ENCODE assay signal across 9 cellular contexts in the genomic region with DNA sequence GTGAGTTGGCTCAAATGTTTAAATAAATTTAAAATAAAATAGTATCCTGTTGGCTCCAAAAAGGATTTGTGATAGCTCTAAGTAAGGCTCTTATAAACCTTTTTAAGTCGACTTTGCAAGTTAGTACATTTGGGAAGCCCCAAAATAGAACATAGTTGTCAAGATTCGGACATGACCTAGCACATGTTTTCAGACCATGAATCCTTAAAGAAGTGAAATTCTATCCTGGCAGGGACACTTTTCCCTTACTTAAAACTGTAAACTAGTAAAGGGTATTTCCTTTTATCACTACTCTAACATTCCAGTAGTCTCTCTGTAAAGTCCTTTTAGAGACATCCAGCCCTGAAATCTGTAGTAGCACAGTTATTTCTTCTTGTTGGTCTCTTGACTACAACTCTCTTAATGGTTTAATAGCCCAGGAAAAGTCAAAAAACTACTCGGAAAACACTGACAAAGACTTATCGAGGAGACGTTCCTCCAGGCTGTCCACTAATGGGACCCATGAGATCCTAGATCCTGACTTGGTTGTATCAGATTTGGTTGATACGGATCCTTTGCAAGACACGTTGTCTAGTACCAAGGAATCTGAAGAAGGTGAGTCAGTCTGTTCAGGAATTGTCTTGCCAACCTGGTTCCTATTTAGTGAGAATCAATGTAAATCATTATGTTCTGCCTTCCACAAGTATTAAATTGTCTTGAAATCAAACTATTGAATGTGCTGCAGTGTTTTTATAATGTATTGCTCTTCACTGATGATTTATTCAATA.
A peak's percentile ranks its signal among the peaks of the same experiment; 100 is the strongest.
DNase-seq lines count a peak whose midpoint lies in the region; ATAC-seq, FAIRE-seq and TF ChIP-seq lines count a peak whose summit lies in the region.
"Had no signal": no experiment of that assay in that cellular context is flagged by ENCODE, and none has a peak within 500 bp of the region (broad histone marks: within the 10 kb centered on the region; RNA-seq: fewer than 3 reads in every experiment).

No MANE protein-coding gene starts in this region.

- no peaks in the 10 kb centered on the region for H3K27me3 ChIP-seq in left ventricle myocardium inferior (ENCODE audit: low read depth)
- no peaks in the 10 kb centered on the region for H3K27me3 ChIP-seq in muscle layer of colon (ENCODE audit: control insufficient read depth in 1 of 2, insufficient read depth in 2 of 2, low read length in 2 of 2)
- no peaks in the 10 kb centered on the region for H3K27me3 ChIP-seq in upper lobe of right lung
- no peaks in the 10 kb centered on the region for H3K27me3 ChIP-seq in small intestine (ENCODE audit: control insufficient read depth in 2 of 2, insufficient read depth in 2 of 2, low read length in 2 of 2)

- no peak for FAIRE-seq in small intestine (lab: Jason Lieb, UNC)

- peaks cover 32% of the 10 kb centered on the region for H3K4me1 ChIP-seq in left ventricle myocardium inferior
- peaks cover 7% of the 10 kb centered on the region for H3K4me1 ChIP-seq in muscle layer of colon (ENCODE audit: insufficient read depth, low read length)
- no peaks in the 10 kb centered on the region for H3K4me1 ChIP-seq in upper lobe of right lung
- no peaks in the 10 kb centered on the region for H3K4me1 ChIP-seq in small intestine (ENCODE audit: control insufficient read depth in 2 of 2, insufficient read depth in 1 of 2, low read depth in 1 of 2, low read length in 1 of 2)

- no peak overlapping the region for H3K9ac ChIP-seq in muscle layer of colon (ENCODE audit: low read length)

- WGBS in small intestine, 3 donors = 85 to 88% (median 88%) methylated on average over 7 of the region's 7 CpGs

- H3K4me3 ChIP-seq in left ventricle myocardium inferior (peak overlapping the region; percentile 11), muscle layer of colon (ENCODE audit: low read depth in 1 of 2, low read length in 2 of 2) (peak overlapping the region in 1 of 2 donors; percentile 51), upper lobe of right lung (no peak overlapping the region), small intestine (ENCODE audit: low read depth in 1 of 2, low read length in 2 of 2) (no peak overlapping the region)

- no peaks in the 10 kb centered on the region for H3K9me3 ChIP-seq in left ventricle myocardium inferior (replicated peaks)
- H3K9me3 ChIP-seq in muscle layer of colon (ENCODE audit: low read length) = no peaks in the 10 kb centered on the region
- no peaks in the 10 kb centered on the region for H3K9me3 ChIP-seq in upper lobe of right lung
- H3K9me3 ChIP-seq in small intestine (ENCODE audit: control insufficient read depth, low read depth) = no peaks in the 10 kb centered on the region

- H3K36me3 ChIP-seq in left ventricle myocardium inferior (no peaks in the 10 kb centered on the region), muscle layer of colon (ENCODE audit: insufficient read depth, low read length) (peaks cover 2% of the 10 kb centered on the region), upper lobe of right lung (no peaks in the 10 kb centered on the region), small intestine (ENCODE audit: control insufficient read depth in 2 of 2, insufficient read depth in 2 of 2, low read length in 2 of 2) (no peaks in the 10 kb centered on the region)

- H3K27ac ChIP-seq in left ventricle myocardium inferior (replicated peaks) (peak overlapping the region; percentile 39), muscle layer of colon (ENCODE audit: low read depth, low read length) (peak overlapping the region; percentile 71), upper lobe of right lung (peak overlapping the region; percentile 20), small intestine (ENCODE audit: low read depth in 1 of 2, low read length in 1 of 2) (peak overlapping the region in 1 of 2 donors; percentile 66)

- ATAC-seq in left ventricle myocardium superior = no peak
- ATAC-seq in upper lobe of right lung = no peak
- ATAC-seq in HG02884 (IDR thresholded peaks at IDR 0.05; ENCODE audit: unreplicated experiment) = no peak

- intact Hi-C loops in left ventricle myocardium inferior (cut with micrococcal nuclease) = no loop called here
- intact Hi-C loops in left ventricle myocardium superior (cut with micrococcal nuclease) = no loop called here
- intact Hi-C loops in upper lobe of right lung (cut with DNase I) = no loop called here

- DNase-seq in left ventricle myocardium inferior = no peak
- no peak for DNase-seq in left ventricle myocardium superior
- DNase-seq in astrocyte of the hippocampus (ENCODE audit: low read depth, low spot score) = peak; percentile 42
- no peak for DNase-seq in upper lobe of right lung
- DNase-seq in SHP77 treated with DMSO at 0.1 percent for 48 hours (lab: John Stamatoyannopoulos, UW) = no peak
- DNase-seq in small intestine = no peak
- DNase-seq: activated CD4-positive, alpha-beta T cell treated with anti-CD3 and anti-CD28 coated beads for 48 hours had no signal

- TF ChIP-seq CTCF in left ventricle myocardium inferior (IDR thresholded peaks at IDR 0.05; ENCODE audit: borderline replicate concordance) = no peak
- TF ChIP-seq CTCF in upper lobe of right lung (IDR thresholded peaks at IDR 0.05) = no peak
